In genomic region chr9:69044226-69045219, GRCh38 we compare ENCODE assay signal across 12 cellular contexts. TPM values are rescaled to one million over a fixed set of nuclear protein-coding genes. Genes with fewer than 3 reads are reported as not detected.
A peak's percentile ranks its signal among the peaks of the same experiment; 100 is the strongest.
DNase-seq lines count a peak whose midpoint lies in the region; ATAC-seq and TF ChIP-seq lines count a peak whose summit lies in the region.
"Had no signal": no experiment of that assay in that cellular context is flagged by ENCODE, and none has a peak within 500 bp of the region (broad histone marks: within the 10 kb centered on the region; RNA-seq: fewer than 3 reads in every experiment).

No MANE protein-coding gene starts in this region.

- peaks cover 22% of the 10 kb centered on the region for H3K4me1 Mint-ChIP-seq in activated naive CD4-positive, alpha-beta T cell treated with anti-CD3 and anti-CD28 coated beads, Interleukin-2, amount 10 ng/mL, durations not matched to agents 7 days and 5 days
- H3K4me1 Mint-ChIP-seq in activated naive CD4-positive, alpha-beta T cell treated with anti-CD3 and anti-CD28 coated beads for 36 hours (ENCODE audit: low read depth): peaks cover 27% of the 10 kb centered on the region
- peaks cover 18% of the 10 kb centered on the region for H3K4me1 Mint-ChIP-seq in stimulated activated naive CD8-positive, alpha-beta T cell treated with anti-CD3 and anti-CD28 coated beads, Interleukin-15, Interleukin-2, amounts not matched to agents 100 ng/mL and 50 ng/mL, for 24 hours (ENCODE audit: low read depth)

- H3K27me3 Mint-ChIP-seq in activated naive CD4-positive, alpha-beta T cell treated with anti-CD3 and anti-CD28 coated beads, Interleukin-2, amount 10 ng/mL, durations not matched to agents 7 days and 5 days: no peaks in the 10 kb centered on the region
- H3K27me3 Mint-ChIP-seq in activated naive CD4-positive, alpha-beta T cell treated with anti-CD3 and anti-CD28 coated beads for 36 hours (ENCODE audit: low read depth): no peaks in the 10 kb centered on the region
- no peaks in the 10 kb centered on the region for H3K27me3 Mint-ChIP-seq in stimulated activated naive CD8-positive, alpha-beta T cell treated with anti-CD3 and anti-CD28 coated beads, Interleukin-15, Interleukin-2, amounts not matched to agents 100 ng/mL and 50 ng/mL, for 24 hours
- H3K27me3 Mint-ChIP-seq: CD4-positive, CD25-positive, alpha-beta regulatory T cell had no signal

- peaks cover 27% of the 10 kb centered on the region for H3K36me3 Mint-ChIP-seq in activated naive CD4-positive, alpha-beta T cell treated with anti-CD3 and anti-CD28 coated beads, Interleukin-2, amount 10 ng/mL, durations not matched to agents 7 days and 5 days
- H3K36me3 Mint-ChIP-seq in activated naive CD4-positive, alpha-beta T cell treated with anti-CD3 and anti-CD28 coated beads for 36 hours (ENCODE audit: low read depth): peaks cover 7% of the 10 kb centered on the region
- peaks cover 43% of the 10 kb centered on the region for H3K36me3 Mint-ChIP-seq in stimulated activated naive CD8-positive, alpha-beta T cell treated with anti-CD3 and anti-CD28 coated beads, Interleukin-15, Interleukin-2, amounts not matched to agents 100 ng/mL and 50 ng/mL, for 24 hours (ENCODE audit: low read depth)

- ATAC-seq in left cardiac atrium (peak; percentile 28 to 53), GM19463 (IDR thresholded peaks at IDR 0.05; ENCODE audit: unreplicated experiment) (no peak)

- H3K9me3 Mint-ChIP-seq in activated naive CD4-positive, alpha-beta T cell treated with anti-CD3 and anti-CD28 coated beads, Interleukin-2, amount 10 ng/mL, durations not matched to agents 7 days and 5 days: no peaks in the 10 kb centered on the region
- no peaks in the 10 kb centered on the region for H3K9me3 Mint-ChIP-seq in activated naive CD4-positive, alpha-beta T cell treated with anti-CD3 and anti-CD28 coated beads for 36 hours
- H3K9me3 Mint-ChIP-seq in stimulated activated naive CD8-positive, alpha-beta T cell treated with anti-CD3 and anti-CD28 coated beads, Interleukin-15, Interleukin-2, amounts not matched to agents 100 ng/mL and 50 ng/mL, for 24 hours: no peaks in the 10 kb centered on the region
- H3K9me3 Mint-ChIP-seq: CD4-positive, CD25-positive, alpha-beta regulatory T cell had no signal

- intact Hi-C loops in activated naive CD4-positive, alpha-beta T cell treated with anti-CD3 and anti-CD28 coated beads for 36 hours (cut with micrococcal nuclease): no loop called here
- intact Hi-C loops in left cardiac atrium (cut with DNase I): no loop called here

- no peak overlapping the region for H3K4me3 Mint-ChIP-seq in activated naive CD4-positive, alpha-beta T cell treated with anti-CD3 and anti-CD28 coated beads, Interleukin-2, amount 10 ng/mL, durations not matched to agents 7 days and 5 days
- H3K4me3 Mint-ChIP-seq in activated naive CD4-positive, alpha-beta T cell treated with anti-CD3 and anti-CD28 coated beads for 36 hours: no peak overlapping the region
- H3K4me3 Mint-ChIP-seq in stimulated activated naive CD8-positive, alpha-beta T cell treated with anti-CD3 and anti-CD28 coated beads, Interleukin-15, Interleukin-2, amounts not matched to agents 100 ng/mL and 50 ng/mL, for 24 hours: peak overlapping the region; percentile 42
- H3K4me3 Mint-ChIP-seq: CD4-positive, CD25-positive, alpha-beta regulatory T cell had no signal

- H3K27ac Mint-ChIP-seq in activated naive CD4-positive, alpha-beta T cell treated with anti-CD3 and anti-CD28 coated beads, Interleukin-2, amount 10 ng/mL, durations not matched to agents 7 days and 5 days: peak overlapping the region; percentile 66
- no peak overlapping the region for H3K27ac Mint-ChIP-seq in activated naive CD4-positive, alpha-beta T cell treated with anti-CD3 and anti-CD28 coated beads for 36 hours
- H3K27ac Mint-ChIP-seq in stimulated activated naive CD8-positive, alpha-beta T cell treated with anti-CD3 and anti-CD28 coated beads, Interleukin-15, Interleukin-2, amounts not matched to agents 100 ng/mL and 50 ng/mL, for 24 hours: peak overlapping the region; percentile 64

- CTCF ChIA-PET in activated naive CD4-positive, alpha-beta T cell treated with anti-CD3 and anti-CD28 coated beads, Interleukin-2, amount 10 ng/mL, durations not matched to agents 7 days and 5 days (lab: Charles Lee): interaction anchor here (3.6 to 3.9 kb wide), 2 partner anchors 9 kb away, joined by 10 to 15 read pairs; partner anchors contain the start of gene FXN
- CTCF ChIA-PET in activated naive CD4-positive, alpha-beta T cell treated with anti-CD3 and anti-CD28 coated beads for 36 hours (lab: Charles Lee): interaction anchor here (0.9 to 1.6 kb wide), 3 partner anchors 9 to 151 kb away, joined by 3 to 5 read pairs (median 3); no protein-coding TSS in a partner anchor

- peak overlapping the region; percentile 54 for H3K27ac ChIP-seq in VCaP

- peak; percentile 25 for DNase-seq in activated naive CD4-positive, alpha-beta T cell treated with anti-CD3 and anti-CD28 coated beads, Interleukin-2, amount 10 ng/mL, durations not matched to agents 7 days and 5 days
- no peak for DNase-seq in activated naive CD4-positive, alpha-beta T cell treated with anti-CD3 and anti-CD28 coated beads for 36 hours
- DNase-seq in left cardiac atrium (no peak), DMS79 (lab: John Stamatoyannopoulos, UW) (no peak), KG1 (lab: John Stamatoyannopoulos, UW) (no peak)
- DNase-seq: activated CD4-positive, alpha-beta T cell treated with anti-CD3 and anti-CD28 coated beads for 1 hour; foreskin melanocyte had no signal

- TF ChIP-seq CTCF in VCaP (conservative IDR thresholded peaks at IDR 0.05): no peak

RNA-seq across cellular contexts. Expression of gene FXN, which starts 9.0 kb away (rescaled TPM):
- 10 to 100 TPM; 16.8 to 17.3 TPM for total RNA-seq in activated naive CD4-positive, alpha-beta T cell treated with anti-CD3 and anti-CD28 coated beads for 36 hours
- total RNA-seq in left cardiac atrium: 10 to 100 TPM; 27.7 to 29.8 TPM

RNA-seq across cellular contexts. Expression of gene PRKACG, which starts 30.6 kb away (rescaled TPM):
- total RNA-seq in activated naive CD4-positive, alpha-beta T cell treated with anti-CD3 and anti-CD28 coated beads for 36 hours: not detected
- not detected for total RNA-seq in left cardiac atrium
- total RNA-seq: CD4-positive, CD25-positive, alpha-beta regulatory T cell; skeletal muscle tissue had no signal
